20 cellular contexts compared by ENCODE assay signal in the genomic region with DNA sequence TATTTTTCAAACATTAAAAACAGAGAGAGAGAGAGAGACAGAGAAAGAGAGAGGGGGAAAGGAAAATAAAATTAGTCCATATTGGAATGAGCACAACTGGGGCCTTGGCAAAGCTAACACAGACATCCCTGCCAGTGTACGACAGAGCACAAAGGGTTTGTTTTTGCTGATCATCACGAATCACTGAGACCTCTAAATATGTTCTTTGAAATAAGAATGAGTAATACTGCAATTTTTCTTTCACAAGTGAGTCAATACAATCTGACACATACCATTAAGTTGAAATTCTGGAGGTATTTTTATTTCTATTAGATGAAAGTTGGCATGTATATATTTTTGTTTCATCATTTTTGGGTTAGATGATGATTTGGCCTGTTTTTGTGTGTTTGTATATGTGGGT. TPM values are rescaled to one million over a fixed set of nuclear protein-coding genes. Genes with fewer than 3 reads are reported as not detected.
DNase-seq lines count a peak whose midpoint lies in the region; ATAC-seq and TF ChIP-seq lines count a peak whose summit lies in the region.
"Had no signal": no experiment of that assay in that cellular context is flagged by ENCODE, and none has a peak within 500 bp of the region (broad histone marks: within the 10 kb centered on the region; RNA-seq: fewer than 3 reads in every experiment).

No MANE protein-coding gene starts in this region.

- intact Hi-C loops in CD4-positive, alpha-beta memory T cell (cut with micrococcal nuclease), result no loop called here

- peak; percentile 6 for DNase-seq in GM03348 (ENCODE audit: low spot score)
- no peak for DNase-seq in T-helper 17 cell
- peak; percentile 3 for DNase-seq in fibroblast of pulmonary artery (ENCODE audit: low read depth)
- no peak for DNase-seq in dedifferentiated amniotic fluid mesenchymal stem cell (ENCODE audit: extremely low spot score)
- no peak for DNase-seq in AML-193 (lab: John Stamatoyannopoulos, UW)
- no peak for DNase-seq in CD4-positive, alpha-beta memory T cell
- DNase-seq: BE2C; CD8-positive, alpha-beta T cell; DMS79 treated with DMSO at 0.1 percent for 48 hours; HCEC 1CT; NCI-H1417 treated with DMSO at 0.1 percent for 48 hours; NCI-H2029 treated with DMSO at 0.1 percent for 48 hours; NCI-H2171 treated with DMSO at 0.1 percent for 48 hours; NCI-H82 had no signal

- no peaks in the 10 kb centered on the region for H3K36me3 ChIP-seq in neuron (ENCODE audit: insufficient read depth, low read length)
- no peaks in the 10 kb centered on the region for H3K36me3 ChIP-seq in CD4-positive, alpha-beta memory T cell (ENCODE audit: insufficient read depth, low read length)
- H3K36me3 ChIP-seq: BE2C had no signal

- no peak for ATAC-seq in T-helper 17 cell
- ATAC-seq: CD8-positive, alpha-beta T cell; Panc1; Right ventricle myocardium inferior had no signal

- H3K9me3 Mint-ChIP-seq in CD4-positive, alpha-beta memory T cell, result peaks cover 2 to 30% (median 15%) of the 10 kb centered on the region in 8 donors

- H3K4me1 Mint-ChIP-seq in T-helper 17 cell, result no peaks in the 10 kb centered on the region
- no peaks in the 10 kb centered on the region for H3K4me1 Mint-ChIP-seq in CD4-positive, alpha-beta memory T cell

- H3K27me3 Mint-ChIP-seq in T-helper 17 cell, result no peaks in the 10 kb centered on the region
- no peaks in the 10 kb centered on the region for H3K27me3 Mint-ChIP-seq in CD4-positive, alpha-beta memory T cell

- H3K4me3 ChIP-seq in fibroblast of pulmonary artery (replicated peaks; ENCODE audit: low read depth, low read length) (no peak overlapping the region), neuron (ENCODE audit: low read length) (no peak overlapping the region)
- H3K4me3 ChIP-seq in CD4-positive, alpha-beta memory T cell (ENCODE audit: low read length in 2 of 2), result no peak overlapping the region

- H3K4me1 ChIP-seq in neuron (ENCODE audit: insufficient read depth, low read length), result no peaks in the 10 kb centered on the region
- H3K4me1 ChIP-seq in CD4-positive, alpha-beta memory T cell (ENCODE audit: insufficient read depth, low read length), result no peaks in the 10 kb centered on the region
- H3K4me1 ChIP-seq: BE2C had no signal

- no peak for TF ChIP-seq CTCF in fibroblast of pulmonary artery (IDR thresholded peaks at IDR 0.05; ENCODE audit: low read length, missing control alignments)

- H2AFZ ChIP-seq in neuron (ENCODE audit: low read depth, low read length), result peak overlapping the region; percentile 81

- CTCF ChIA-PET in CD4-positive, alpha-beta memory T cell (lab: Charles Lee; ENCODE audit: partially characterized antibody), result no interaction called here

- POLR2A ChIA-PET in CD4-positive, alpha-beta memory T cell (lab: Charles Lee; ENCODE audit: partially characterized antibody), result no interaction called here

- H3K27ac ChIP-seq in CD4-positive, alpha-beta memory T cell (ENCODE audit: low read depth, low read length), result no peak overlapping the region
- H3K27ac ChIP-seq: HL-60 had no signal

- H3K9me3 ChIP-seq in T-helper 17 cell (ENCODE audit: control insufficient read depth, low read length, poor library complexity, severe bottlenecking) (no peaks in the 10 kb centered on the region), neuron (ENCODE audit: low read length) (no peaks in the 10 kb centered on the region)
- peaks cover 0 to 7% of the 10 kb centered on the region in 2 donors for H3K9me3 ChIP-seq in CD4-positive, alpha-beta memory T cell (ENCODE audit: control insufficient read depth in 1 of 2, low read length in 2 of 2)
- H3K9me3 ChIP-seq: BE2C had no signal

- no peaks in the 10 kb centered on the region for H3K36me3 Mint-ChIP-seq in T-helper 17 cell (ENCODE audit: low read depth)
- H3K36me3 Mint-ChIP-seq in CD4-positive, alpha-beta memory T cell, result no peaks in the 10 kb centered on the region
- H3K36me3 Mint-ChIP-seq: CD8-positive, alpha-beta T cell had no signal

- H3K4me3 Mint-ChIP-seq in T-helper 17 cell, result peak overlapping the region; percentile 0
- no peak overlapping the region for H3K4me3 Mint-ChIP-seq in CD4-positive, alpha-beta memory T cell
- H3K4me3 Mint-ChIP-seq: CD8-positive, alpha-beta T cell had no signal

- no peaks in the 10 kb centered on the region for H3K27me3 ChIP-seq in neuron (ENCODE audit: insufficient read depth, low read length)
- no peaks in the 10 kb centered on the region for H3K27me3 ChIP-seq in CD4-positive, alpha-beta memory T cell (ENCODE audit: insufficient read depth, low read length)
- H3K27me3 ChIP-seq: BE2C had no signal

- no peak overlapping the region for H3K27ac Mint-ChIP-seq in T-helper 17 cell
- H3K27ac Mint-ChIP-seq in CD4-positive, alpha-beta memory T cell, result no peak overlapping the region
- H3K27ac Mint-ChIP-seq: CD8-positive, alpha-beta T cell had no signal

RNA-seq across cellular contexts. Expression of gene LRRC4C, which starts 27.0 kb away (rescaled TPM):
- total RNA-seq in T-helper 17 cell, result not detected
- not detected for total RNA-seq in CD4-positive, alpha-beta memory T cell
- not detected for polyA plus RNA-seq in CD4-positive, alpha-beta memory T cell
- total RNA-seq: CD8-positive, alpha-beta T cell; G401; LHCN-M2 had no signal

Comparison
In these comparisons a context has a peak if more than half of its experiments do, and no peak if none do; other contexts are left out.
1. DNase-seq: peak in GM03348 (single experiment) and fibroblast of pulmonary artery (single experiment); none in T-helper 17 cell (0 of 3), dedifferentiated amniotic fluid mesenchymal stem cell (single experiment), AML-193 (0 of 2) and CD4-positive, alpha-beta memory T cell (0 of 5).